27 cellular contexts compared by ENCODE assay signal in the genomic region with DNA sequence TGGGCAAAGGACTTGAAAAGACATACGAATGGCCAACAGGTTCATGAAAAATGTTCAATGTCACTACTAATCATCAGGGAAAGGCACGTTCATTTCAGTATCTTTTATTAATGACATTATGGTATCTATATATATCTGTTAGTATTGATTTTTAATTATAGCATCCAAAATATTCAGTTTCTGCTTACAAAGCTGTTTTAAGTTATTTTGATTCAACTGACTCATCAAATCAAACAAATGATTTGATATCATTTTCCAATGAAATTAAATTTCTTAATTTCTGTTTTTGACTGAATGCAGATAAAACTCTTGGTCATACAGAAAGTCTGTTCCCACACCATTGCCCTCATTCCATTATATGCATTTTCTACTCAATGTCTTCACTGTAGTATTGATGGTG.
"Had no signal": no experiment of that assay in that cellular context is flagged by ENCODE, and none has a peak within 500 bp of the region (broad histone marks: within the 10 kb centered on the region; RNA-seq: fewer than 3 reads in every experiment).

No MANE protein-coding gene starts in this region.

- FAIRE-seq: endometrium, endothelial cell of umbilical vein had no signal

- H3K4me2 ChIP-seq: hepatocyte had no signal

- DNase-seq: colonic mucosa; cortex of kidney; dermis blood vessel endothelial cell; dorsolateral prefrontal cortex; effector CD4-positive, alpha-beta T cell; effector CD8-positive, alpha-beta T cell; effector memory CD4-positive, alpha-beta T cell; effector memory CD8-positive, alpha-beta T cell; endodermal cell; erythroblast; esophagus squamous epithelium; foreskin fibroblast; foreskin keratinocyte; foreskin melanocyte; gastrocnemius medialis; glutamatergic neuron; head of caudate nucleus; heart left ventricle; heart right ventricle had no signal

- H3K79me2 ChIP-seq: hepatocyte had no signal

- H3K9me3 ChIP-seq: colonic mucosa, esophagus muscularis mucosa, esophagus squamous epithelium, gastrocnemius medialis, gastroesophageal sphincter had no signal

- H3K4me3 ChIP-seq: colonic mucosa, coronary artery, dorsolateral prefrontal cortex, esophagus muscularis mucosa, esophagus squamous epithelium, gastrocnemius medialis, gastroesophageal sphincter, heart left ventricle, heart right ventricle, hepatocyte had no signal

- ATAC-seq: effector memory CD8-positive, alpha-beta T cell; esophagus mucosa; foreskin keratinocyte; gastrocnemius medialis; gastroesophageal sphincter; heart left ventricle; heart right ventricle had no signal

- H3K27me3 ChIP-seq: colonic mucosa, dorsolateral prefrontal cortex, esophagus muscularis mucosa, esophagus squamous epithelium, foreskin keratinocyte, gastrocnemius medialis, gastroesophageal sphincter, heart left ventricle, heart right ventricle, hepatocyte had no signal

- H2AFZ ChIP-seq: hepatocyte had no signal

- H3K4me1 ChIP-seq: colonic mucosa, esophagus muscularis mucosa, esophagus squamous epithelium, foreskin keratinocyte, gastrocnemius medialis, gastroesophageal sphincter, heart left ventricle, heart right ventricle had no signal

- H3K36me3 ChIP-seq: colonic mucosa, esophagus muscularis mucosa, esophagus squamous epithelium, gastrocnemius medialis, gastroesophageal sphincter, heart left ventricle, heart right ventricle had no signal

- H3K27ac ChIP-seq: colonic mucosa, coronary artery, epithelial cell of prostate, esophagus muscularis mucosa, esophagus squamous epithelium, foreskin keratinocyte, gastrocnemius medialis, gastroesophageal sphincter, heart left ventricle, heart right ventricle, hepatocyte had no signal
